In the genomic region with DNA sequence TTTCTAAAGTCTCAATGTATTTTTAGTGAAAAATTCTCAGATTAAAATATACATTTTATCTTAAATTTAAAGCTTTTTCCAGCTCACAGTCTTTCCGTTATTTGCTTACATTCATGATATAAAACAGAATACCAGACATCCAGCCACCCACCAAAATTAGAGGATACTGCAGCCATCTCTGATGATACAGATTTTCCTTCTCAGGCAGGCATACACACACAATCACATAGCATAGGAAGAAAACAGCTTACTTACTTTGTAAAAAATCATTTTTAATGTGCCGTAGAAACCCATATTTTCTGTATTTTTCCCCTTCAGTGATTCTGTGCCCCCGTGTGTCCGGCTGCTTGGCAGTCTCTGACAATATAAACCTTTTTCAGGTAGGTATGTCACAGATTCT, we compare ENCODE assay signal across 8 cellular contexts.
DNase-seq lines count a peak whose midpoint lies in the region; ATAC-seq and TF ChIP-seq lines count a peak whose summit lies in the region.

No MANE protein-coding gene starts in this region.

- 33% methylated on average over 4 of the region's 4 CpGs for WGBS in esophagus muscularis mucosa

- H3K27ac ChIP-seq in Karpas-422 (ENCODE audit: low read length) (no peak overlapping the region), esophagus muscularis mucosa (replicated peaks in 1 of 4) (peak overlapping the region; percentile 70 to 78 (median 74))

- no peaks in the 10 kb centered on the region for H3K79me2 ChIP-seq in Karpas-422 (ENCODE audit: low read length)

- H3K27me3 ChIP-seq in Karpas-422 (ENCODE audit: low read length) = no peaks in the 10 kb centered on the region
- H3K27me3 ChIP-seq in esophagus muscularis mucosa = no peaks in the 10 kb centered on the region

- H3K4me3 ChIP-seq in Karpas-422 (ENCODE audit: low read length) = peak overlapping the region; percentile 26
- peak overlapping the region; percentile 51 to 63 (median 54) for H3K4me3 ChIP-seq in esophagus muscularis mucosa

- peaks cover 16% of the 10 kb centered on the region for H3K4me1 ChIP-seq in Karpas-422 (ENCODE audit: low read length)
- peaks cover 19 to 48% (median 33%) of the 10 kb centered on the region in 4 donors for H3K4me1 ChIP-seq in esophagus muscularis mucosa

- H2AFZ ChIP-seq in Karpas-422 (ENCODE audit: low read length) = no peak overlapping the region

- TF ChIP-seq CTCF in esophagus muscularis mucosa (IDR thresholded peaks at IDR 0.05) = no peak

- peak; percentile 6 for ATAC-seq in GM18517 (IDR thresholded peaks at IDR 0.05; ENCODE audit: unreplicated experiment)

- no peak for TF ChIP-seq POLR2A in esophagus muscularis mucosa (IDR thresholded peaks at IDR 0.05; ENCODE audit: low read depth)

- no peaks in the 10 kb centered on the region for H3K9me3 ChIP-seq in Karpas-422 (ENCODE audit: low read length)
- no peaks in the 10 kb centered on the region for H3K9me3 ChIP-seq in esophagus muscularis mucosa

- intact Hi-C loops in esophagus muscularis mucosa (cut with DNase I) = loop anchor here (10.0 kb wide), 1 partner anchor 587 kb away; a partner anchor contains a TSS

- no peaks in the 10 kb centered on the region for H3K9me2 ChIP-seq in Karpas-422 (replicated peaks; ENCODE audit: insufficient read depth, low read length)

- H4K20me1 ChIP-seq in Karpas-422 (ENCODE audit: insufficient read depth, low read depth, low read length) = peaks cover 50% of the 10 kb centered on the region

- H3K9ac ChIP-seq in Karpas-422 (ENCODE audit: low read length) = peak overlapping the region; percentile 2; the same call in 1 of the 2 replicates

- DNase-seq in Karpas-422 (no peak), esophagus muscularis mucosa (ENCODE audit: extremely low spot score) (no peak), putamen (ENCODE audit: low spot score) (peak; percentile 4), medulla oblongata (ENCODE audit: extremely low spot score) (no peak), NCI-H1105 treated with DMSO at 0.1 percent for 48 hours (lab: John Stamatoyannopoulos, UW) (no peak)
- no peak for DNase-seq in activated CD4-positive, alpha-beta T cell treated with anti-CD3 and anti-CD28 coated beads for 1 hour
- no peak for DNase-seq in activated naive CD4-positive, alpha-beta T cell (lab: John Stamatoyannopoulos, UW)

- H3K4me2 ChIP-seq in Karpas-422 (ENCODE audit: low read depth, low read length, poor library complexity, severe bottlenecking) = peak overlapping the region; percentile 52

- H3K36me3 ChIP-seq in Karpas-422 (ENCODE audit: insufficient read depth, low read length) = no peaks in the 10 kb centered on the region
- H3K36me3 ChIP-seq in esophagus muscularis mucosa = no peaks in the 10 kb centered on the region

- no peak for TF ChIP-seq EP300 in esophagus muscularis mucosa (IDR thresholded peaks at IDR 0.05)
